In the genomic region with DNA sequence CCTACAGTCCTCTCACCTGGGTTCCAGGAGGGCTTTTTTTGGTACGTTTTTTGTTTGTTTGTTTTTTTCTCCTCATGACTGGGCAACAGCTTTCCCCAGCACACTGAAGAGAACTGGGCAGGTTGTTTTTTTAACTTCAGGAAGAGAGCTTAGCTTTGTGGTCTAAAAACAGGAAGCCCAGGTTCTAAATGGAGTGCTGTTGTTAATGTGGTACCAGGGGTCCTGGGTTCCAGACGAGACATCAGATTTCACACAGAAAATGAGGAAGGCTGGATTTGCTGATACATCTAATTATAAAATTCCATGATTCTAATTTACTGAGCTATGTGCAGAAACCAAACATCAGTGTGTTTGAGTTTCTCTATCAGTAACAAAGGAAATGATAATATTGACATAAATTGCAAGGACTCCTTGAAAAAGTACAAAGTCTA, we compare ENCODE assay signal across 11 cellular contexts. TPM values are rescaled to one million over a fixed set of nuclear protein-coding genes. Genes with fewer than 3 reads are reported as not detected.
DNase-seq lines count a peak whose midpoint lies in the region; ATAC-seq and TF ChIP-seq lines count a peak whose summit lies in the region.
"Had no signal": no experiment of that assay in that cellular context is flagged by ENCODE, and none has a peak within 500 bp of the region (broad histone marks: within the 10 kb centered on the region; RNA-seq: fewer than 3 reads in every experiment).

No MANE protein-coding gene starts in this region.

- no peak overlapping the region for H3K4me3 Mint-ChIP-seq in endothelial cell (ENCODE audit: unreplicated experiment)
- no peak overlapping the region for H3K4me3 Mint-ChIP-seq in stimulated activated effector memory CD8-positive, alpha-beta T cell treated with anti-CD3 and anti-CD28 coated beads, Interleukin-12 subunit alpha, Interleukin-12 subunit beta, amount 100 ng/mL, for 72 hours
- H3K4me3 Mint-ChIP-seq in stimulated activated naive CD8-positive, alpha-beta T cell treated with anti-CD3 and anti-CD28 coated beads, Interleukin-15, amount 100 ng/mL, for 72 hours = no peak overlapping the region

- no peak overlapping the region for H2AFZ ChIP-seq in OCI-LY1 (ENCODE audit: low read length)

- H3K27ac ChIP-seq in cardiac muscle cell = peak overlapping the region; percentile 8
- H3K27ac ChIP-seq in OCI-LY1 (ENCODE audit: low read depth, low read length, poor library complexity, severe bottlenecking) = peak overlapping the region; percentile 73
- H3K27ac ChIP-seq: C4-2B had no signal

- no peaks in the 10 kb centered on the region for H3K9me2 ChIP-seq in OCI-LY1 (ENCODE audit: low read depth, low read length)

- H3K4me3 ChIP-seq in cardiac muscle cell (no peak overlapping the region), OCI-LY1 (ENCODE audit: low read depth, low read length, poor library complexity, severe bottlenecking) (no peak overlapping the region)

- ATAC-seq in left ventricle myocardium superior = no peak
- no peak for ATAC-seq in stimulated activated effector memory CD8-positive, alpha-beta T cell treated with anti-CD3 and anti-CD28 coated beads, Interleukin-12 subunit alpha, Interleukin-12 subunit beta, amount 100 ng/mL, for 72 hours
- ATAC-seq in GM19455 (IDR thresholded peaks at IDR 0.05; ENCODE audit: unreplicated experiment) = no peak
- ATAC-seq in stimulated activated naive CD8-positive, alpha-beta T cell treated with anti-CD3 and anti-CD28 coated beads, Interleukin-15, amount 100 ng/mL, for 72 hours = no peak

- DNase-seq in cardiac muscle cell (ENCODE audit: low read depth in 1 of 2, low spot score in 1 of 2) = no peak
- no peak for DNase-seq in left ventricle myocardium superior
- DNase-seq in endothelial cell (ENCODE audit: low spot score) = no peak
- no peak for DNase-seq in stimulated activated effector memory CD8-positive, alpha-beta T cell treated with anti-CD3 and anti-CD28 coated beads, Interleukin-12 subunit alpha, Interleukin-12 subunit beta, amount 100 ng/mL, for 72 hours (ENCODE audit: low spot score in 2 of 2)
- DNase-seq in AML-193 (lab: John Stamatoyannopoulos, UW) = no peak
- no peak for DNase-seq in stimulated activated naive CD8-positive, alpha-beta T cell treated with anti-CD3 and anti-CD28 coated beads, Interleukin-15, amount 100 ng/mL, for 72 hours
- DNase-seq: immature natural killer cell, NCI-H526 treated with DMSO at 0.1 percent for 48 hours had no signal

- peak overlapping the region; percentile 81 for H3K27ac Mint-ChIP-seq in endothelial cell (ENCODE audit: unreplicated experiment)
- peak overlapping the region; percentile 16 for H3K27ac Mint-ChIP-seq in stimulated activated effector memory CD8-positive, alpha-beta T cell treated with anti-CD3 and anti-CD28 coated beads, Interleukin-12 subunit alpha, Interleukin-12 subunit beta, amount 100 ng/mL, for 72 hours
- H3K27ac Mint-ChIP-seq in stimulated activated naive CD8-positive, alpha-beta T cell treated with anti-CD3 and anti-CD28 coated beads, Interleukin-15, amount 100 ng/mL, for 72 hours = peak overlapping the region in 1 of 2 donors; percentile 75

- H3K27me3 ChIP-seq in cardiac muscle cell = no peaks in the 10 kb centered on the region
- no peaks in the 10 kb centered on the region for H3K27me3 ChIP-seq in OCI-LY1 (ENCODE audit: insufficient read depth, low read length)

- no peaks in the 10 kb centered on the region for H3K36me3 Mint-ChIP-seq in endothelial cell (ENCODE audit: low read depth, unreplicated experiment)
- H3K36me3 Mint-ChIP-seq in stimulated activated effector memory CD8-positive, alpha-beta T cell treated with anti-CD3 and anti-CD28 coated beads, Interleukin-12 subunit alpha, Interleukin-12 subunit beta, amount 100 ng/mL, for 72 hours = no peaks in the 10 kb centered on the region
- H3K36me3 Mint-ChIP-seq: immature natural killer cell had no signal

- no peaks in the 10 kb centered on the region for H4K20me1 ChIP-seq in OCI-LY1 (ENCODE audit: insufficient read depth, low read length)

- TF ChIP-seq CTCF in cardiac muscle cell (IDR thresholded peaks at IDR 0.05; ENCODE audit: low read depth, low read length) = no peak
- no peak for TF ChIP-seq CTCF in OCI-LY1 (IDR thresholded peaks at IDR 0.05; ENCODE audit: low read length)
- TF ChIP-seq CTCF in endothelial cell (IDR thresholded peaks at IDR 0.05; ENCODE audit: unreplicated experiment) = no peak

- H3K9ac ChIP-seq in OCI-LY1 (ENCODE audit: low read length) = no peak overlapping the region; the same call in 1 of the 2 replicates

- H3K9me3 Mint-ChIP-seq in endothelial cell (ENCODE audit: unreplicated experiment) = no peaks in the 10 kb centered on the region
- no peaks in the 10 kb centered on the region for H3K9me3 Mint-ChIP-seq in stimulated activated effector memory CD8-positive, alpha-beta T cell treated with anti-CD3 and anti-CD28 coated beads, Interleukin-12 subunit alpha, Interleukin-12 subunit beta, amount 100 ng/mL, for 72 hours
- no peaks in the 10 kb centered on the region for H3K9me3 Mint-ChIP-seq in stimulated activated naive CD8-positive, alpha-beta T cell treated with anti-CD3 and anti-CD28 coated beads, Interleukin-15, amount 100 ng/mL, for 72 hours

- H3K9me3 ChIP-seq in cardiac muscle cell (ENCODE audit: low read depth) (no peaks in the 10 kb centered on the region), OCI-LY1 (ENCODE audit: low read length) (no peaks in the 10 kb centered on the region)

- H3F3A ChIP-seq in OCI-LY1 (ENCODE audit: insufficient read depth, low read length) = no peaks in the 10 kb centered on the region

- H3K4me1 ChIP-seq in cardiac muscle cell (ENCODE audit: low read depth) (peaks cover 37% of the 10 kb centered on the region), OCI-LY1 (ENCODE audit: insufficient read depth, low read length, severe bottlenecking) (peaks cover 30% of the 10 kb centered on the region)

- H3K36me3 ChIP-seq in cardiac muscle cell (no peaks in the 10 kb centered on the region), OCI-LY1 (ENCODE audit: insufficient read depth, low read length) (no peaks in the 10 kb centered on the region)

- intact Hi-C loops in left ventricle myocardium superior (cut with micrococcal nuclease) = loop anchor here (10.0 kb wide), 1 partner anchor 95 kb away; no protein-coding TSS in a partner anchor

- peaks cover 1% of the 10 kb centered on the region for H3K27me3 Mint-ChIP-seq in endothelial cell (ENCODE audit: unreplicated experiment)
- no peaks in the 10 kb centered on the region for H3K27me3 Mint-ChIP-seq in stimulated activated naive CD8-positive, alpha-beta T cell treated with anti-CD3 and anti-CD28 coated beads, Interleukin-15, amount 100 ng/mL, for 72 hours

- H3K4me2 ChIP-seq in OCI-LY1 (ENCODE audit: low read length) = peak overlapping the region; percentile 32

- H3K4me1 Mint-ChIP-seq in endothelial cell (ENCODE audit: unreplicated experiment) = peaks cover 23% of the 10 kb centered on the region
- peaks cover 10% of the 10 kb centered on the region for H3K4me1 Mint-ChIP-seq in stimulated activated effector memory CD8-positive, alpha-beta T cell treated with anti-CD3 and anti-CD28 coated beads, Interleukin-12 subunit alpha, Interleukin-12 subunit beta, amount 100 ng/mL, for 72 hours
- H3K4me1 Mint-ChIP-seq in stimulated activated naive CD8-positive, alpha-beta T cell treated with anti-CD3 and anti-CD28 coated beads, Interleukin-15, amount 100 ng/mL, for 72 hours = peaks cover 12% of the 10 kb centered on the region

- no peaks in the 10 kb centered on the region for H3K79me2 ChIP-seq in OCI-LY1 (ENCODE audit: insufficient read depth, low read length)

RNA-seq across cellular contexts. Expression of a gene that starts 4.2 kb away (rescaled TPM):
- 18.0 and 29.0 TPM in 2 replicates for total RNA-seq in cardiac muscle cell
- polyA plus RNA-seq in cardiac muscle cell = 45.1 and 54.0 TPM in 2 replicates
- 792 TPM for total RNA-seq in left ventricle myocardium superior
- not detected for total RNA-seq in endothelial cell (ENCODE audit: unreplicated experiment)
- polyA plus RNA-seq: immature natural killer cell had no signal

Comparison
In these comparisons a context has a peak if more than half of its experiments do, and no peak if none do; other contexts are left out.
1. RNA of a gene that starts 4.2 kb away (total RNA-seq): 792 TPM in left ventricle myocardium superior (single experiment); 18.0 to 29.0 TPM in cardiac muscle cell and not detected in endothelial cell (single experiment); every median in the first group is over 10 times any median in the second.